Comparison of ENCODE assay signal across 16 cellular contexts in the genomic region with DNA sequence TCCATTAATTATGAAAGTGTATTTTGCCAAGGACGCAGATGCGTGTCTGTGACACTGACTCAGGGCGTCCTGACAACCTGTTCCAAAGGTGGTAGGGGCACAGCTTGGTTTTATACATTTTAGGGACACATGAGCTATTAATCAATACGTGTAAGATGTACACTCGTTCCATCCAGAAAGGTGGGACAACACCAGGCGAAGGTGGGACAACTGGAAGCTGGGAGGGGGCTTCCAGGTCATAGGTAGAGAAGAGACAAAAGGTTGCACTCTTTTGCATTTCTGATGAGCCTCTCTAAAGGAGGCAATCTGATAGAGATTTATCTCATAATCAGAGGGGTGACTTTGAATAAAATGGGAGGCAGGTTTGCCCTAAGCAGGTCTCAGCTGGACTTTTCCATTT.
"Had no signal": no experiment of that assay in that cellular context is flagged by ENCODE, and none has a peak within 500 bp of the region (broad histone marks: within the 10 kb centered on the region; RNA-seq: fewer than 3 reads in every experiment).

No MANE protein-coding gene starts in this region.

- DNase-seq: activated B cell treated with CpG ODN at 0.5 μM for 24 hours; activated CD4-positive, alpha-beta T cell treated with anti-CD3 and anti-CD28 coated beads for 48 hours; body of pancreas; esophagus squamous epithelium; heart right ventricle; kidney glomerular epithelial cell; left ventricle myocardium inferior; mammary epithelial cell; right cardiac atrium; stimulated activated CD4-positive, alpha-beta T cell treated with anti-CD3 and anti-CD28 coated beads, Interleukin-2, amount 100 ng/mL, for 24 hours; T-helper 9 cell had no signal

- H3K4me3 Mint-ChIP-seq: activated B cell treated with CpG ODN at 0.5 μM for 24 hours; activated naive CD8-positive, alpha-beta T cell; neural crest cell; stimulated activated naive CD8-positive, alpha-beta T cell treated with anti-CD3 and anti-CD28 coated beads, Interleukin-15, Interleukin-2, amounts not matched to agents 100 ng/mL and 50 ng/mL, for 24 hours had no signal

- H3K27ac Mint-ChIP-seq: activated B cell treated with CpG ODN at 0.5 μM for 24 hours; activated naive CD8-positive, alpha-beta T cell had no signal

- H3K4me1 Mint-ChIP-seq: neural crest cell had no signal

- H3K27ac ChIP-seq: body of pancreas, esophagus squamous epithelium, heart right ventricle, left ventricle myocardium inferior, SK-N-MC, tibial nerve had no signal

- H3K27me3 Mint-ChIP-seq: activated B cell treated with CpG ODN at 0.5 μM for 24 hours; activated naive CD8-positive, alpha-beta T cell; stimulated activated naive CD8-positive, alpha-beta T cell treated with anti-CD3 and anti-CD28 coated beads, Interleukin-15, Interleukin-2, amounts not matched to agents 100 ng/mL and 50 ng/mL, for 24 hours had no signal

- ATAC-seq: body of pancreas, heart right ventricle, right cardiac atrium had no signal
